8 cellular contexts compared by ENCODE assay signal in genomic region chr12:46217686-46218508, GRCh38. TPM values are rescaled to one million over a fixed set of nuclear protein-coding genes. Genes with fewer than 3 reads are reported as not detected.
DNase-seq lines count a peak whose midpoint lies in the region; ATAC-seq and TF ChIP-seq lines count a peak whose summit lies in the region.

No MANE protein-coding gene starts in this region.

- peak overlapping the region; percentile 94 for H3K27ac ChIP-seq in CD4-positive, alpha-beta T cell (ENCODE audit: low read depth, low read length)

- H3K9me3 Mint-ChIP-seq in CD4-positive, alpha-beta T cell: no peaks in the 10 kb centered on the region
- no peaks in the 10 kb centered on the region for H3K9me3 Mint-ChIP-seq in T-helper 2 cell treated with Interferon-gamma antibody and Interleukin-4, amounts not matched to agents 5 μg/mL and 100 μg/mL, for 36 hours

- H3K36me3 Mint-ChIP-seq in CD4-positive, alpha-beta T cell (ENCODE audit: low read depth): peaks cover 80% of the 10 kb centered on the region
- peaks cover 73% of the 10 kb centered on the region for H3K36me3 Mint-ChIP-seq in T-helper 2 cell treated with Interferon-gamma antibody and Interleukin-4, amounts not matched to agents 5 μg/mL and 100 μg/mL, for 36 hours (ENCODE audit: low read depth)

- peak in 6 of 10 experiments; percentile 22 to 61 (median 52) for DNase-seq in CD4-positive, alpha-beta T cell
- peak; percentile 69 for DNase-seq in T-helper 2 cell treated with Interferon-gamma antibody and Interleukin-4, amounts not matched to agents 5 μg/mL and 100 μg/mL, for 36 hours (ENCODE audit: low spot score)
- DNase-seq in left colon (peak; percentile 37 to 40), hippocampal formation (lab: John Stamatoyannopoulos, UW) (no peak), NCI-H2171 treated with DMSO at 0.1 percent for 48 hours (lab: John Stamatoyannopoulos, UW) (no peak), NCI-H2029 (lab: John Stamatoyannopoulos, UW) (no peak)

- no peaks in the 10 kb centered on the region for H3K9me3 ChIP-seq in CD4-positive, alpha-beta T cell (ENCODE audit: control insufficient read depth, low read length)

- no peaks in the 10 kb centered on the region for H3K27me3 Mint-ChIP-seq in CD4-positive, alpha-beta T cell
- H3K27me3 Mint-ChIP-seq in T-helper 2 cell treated with Interferon-gamma antibody and Interleukin-4, amounts not matched to agents 5 μg/mL and 100 μg/mL, for 36 hours (ENCODE audit: low read depth): no peaks in the 10 kb centered on the region

- H3K4me3 Mint-ChIP-seq in CD4-positive, alpha-beta T cell: peak overlapping the region; percentile 85
- H3K4me3 Mint-ChIP-seq in T-helper 2 cell treated with Interferon-gamma antibody and Interleukin-4, amounts not matched to agents 5 μg/mL and 100 μg/mL, for 36 hours: peak overlapping the region; percentile 83

- POLR2A ChIA-PET in CD4-positive, alpha-beta T cell (lab: Charles Lee): interaction anchor here (0.6 to 12.7 kb wide), 28 partner anchors 9 to 489 kb away, joined by 3 to 418 read pairs (median 4); partner anchors contain the start of genes SCAF11 and SLC38A1

- H3K27ac Mint-ChIP-seq in CD4-positive, alpha-beta T cell: peak overlapping the region; percentile 96
- peak overlapping the region; percentile 95 for H3K27ac Mint-ChIP-seq in T-helper 2 cell treated with Interferon-gamma antibody and Interleukin-4, amounts not matched to agents 5 μg/mL and 100 μg/mL, for 36 hours

- intact Hi-C loops in CD4-positive, alpha-beta T cell (cut with DNase I, micrococcal nuclease): loop anchor here (1.0 to 10.0 kb wide), 4 partner anchors 8 to 1607 kb away; partner anchors contain the start of gene SLC38A2 (in 1 of the 2)
- intact Hi-C loops in left colon (cut with DNase I, micrococcal nuclease): no loop called here

- H3K27me3 ChIP-seq in CD4-positive, alpha-beta T cell (ENCODE audit: control insufficient read depth, insufficient read depth, low read length): no peaks in the 10 kb centered on the region

- CTCF ChIA-PET in CD4-positive, alpha-beta T cell (lab: Charles Lee): interaction anchor here (1.2 to 2.7 kb wide), 3 partner anchors 49 to 85 kb away, joined by 3 to 10 read pairs (median 4); partner anchors contain the start of gene SLC38A1

- peaks cover 98% of the 10 kb centered on the region for H3K4me1 Mint-ChIP-seq in CD4-positive, alpha-beta T cell (ENCODE audit: low read depth)
- peaks cover 94% of the 10 kb centered on the region for H3K4me1 Mint-ChIP-seq in T-helper 2 cell treated with Interferon-gamma antibody and Interleukin-4, amounts not matched to agents 5 μg/mL and 100 μg/mL, for 36 hours (ENCODE audit: low read depth)

- TF ChIP-seq CTCF in CD4-positive, alpha-beta T cell (IDR thresholded peaks at IDR 0.05): no peak

- ATAC-seq in CD4-positive, alpha-beta T cell (ENCODE audit: poor library complexity): peak; percentile 33
- peak; percentile 51 for ATAC-seq in GM19328 (IDR thresholded peaks at IDR 0.05; ENCODE audit: unreplicated experiment)
- ATAC-seq in HG03196 (IDR thresholded peaks at IDR 0.05; ENCODE audit: unreplicated experiment): peak; percentile 61
- no peak for ATAC-seq in left colon

RNA-seq across cellular contexts. Expression of gene SLC38A1, which starts 50.9 kb away (rescaled TPM):
- total RNA-seq in CD4-positive, alpha-beta T cell: 100 to 1,000 TPM; 327 to 346 TPM
- 100 to 1,000 TPM; 126 to 149 TPM for total RNA-seq in left colon

Comparison
In these comparisons a context has a peak if more than half of its experiments do, and no peak if none do; other contexts are left out.
1. DNase-seq: peak in CD4-positive, alpha-beta T cell (6 of 10), T-helper 2 cell treated with Interferon-gamma antibody and Interleukin-4, amounts not matched to agents 5 μg/mL and 100 μg/mL, for 36 hours (single experiment) and left colon (2 of 2); none in hippocampal formation (0 of 2), NCI-H2171 treated with DMSO at 0.1 percent for 48 hours (single experiment) and NCI-H2029 (single experiment).
2. intact Hi-C loops: an anchor here in CD4-positive, alpha-beta T cell (1.0 to 10.0 kb wide); none called in left colon.